Comparison of ENCODE assay signal across 9 cellular contexts in genomic region chr12:48002179-48002601, GRCh38. TPM values are rescaled to one million over a fixed set of nuclear protein-coding genes. Genes with fewer than 3 reads are reported as not detected.
DNase-seq lines count a peak whose midpoint lies in the region; ATAC-seq and TF ChIP-seq lines count a peak whose summit lies in the region.
"Had no signal": no experiment of that assay in that cellular context is flagged by ENCODE, and none has a peak within 500 bp of the region (broad histone marks: within the 10 kb centered on the region; RNA-seq: fewer than 3 reads in every experiment).

No MANE protein-coding gene starts in this region.

- peak overlapping the region; percentile 37 for H3K4me3 ChIP-seq in CD4-positive, CD25-positive, alpha-beta regulatory T cell (ENCODE audit: low read depth, low read length)
- peak overlapping the region; percentile 69 for H3K4me3 ChIP-seq in osteoblast (ENCODE audit: insufficient read depth, low read length)

- H3K36me3 Mint-ChIP-seq in CD4-positive, CD25-positive, alpha-beta regulatory T cell, result no peaks in the 10 kb centered on the region

- H3K27ac ChIP-seq in CD4-positive, CD25-positive, alpha-beta regulatory T cell (ENCODE audit: insufficient read depth, low read length, poor library complexity, severe bottlenecking), result no peak overlapping the region
- no peak overlapping the region for H3K27ac ChIP-seq in osteoblast (ENCODE audit: low read depth, low read length)

- peaks cover 0 to 2% (median 0%) of the 10 kb centered on the region in 7 donors for H3K9me3 Mint-ChIP-seq in CD4-positive, CD25-positive, alpha-beta regulatory T cell

- no peaks in the 10 kb centered on the region for H4K20me1 ChIP-seq in osteoblast (ENCODE audit: insufficient read depth, low read length)

- ATAC-seq in CD4-positive, CD25-positive, alpha-beta regulatory T cell (ENCODE audit: low read depth in 2 of 2), result no peak
- ATAC-seq in HG02970 (IDR thresholded peaks at IDR 0.05; ENCODE audit: low FRiP score, unreplicated experiment), result no peak
- ATAC-seq in HG03521 (IDR thresholded peaks at IDR 0.05; ENCODE audit: unreplicated experiment), result no peak

- no peak for DNase-seq in CD4-positive, CD25-positive, alpha-beta regulatory T cell
- peak; percentile 28 for DNase-seq in NCI-H1048 (lab: John Stamatoyannopoulos, UW)
- DNase-seq in ecto neural progenitor cell (ENCODE audit: low spot score), result peak; percentile 71
- peak; percentile 90 for DNase-seq in osteoblast (ENCODE audit: insufficient read length, low spot score, missing footprints)
- no peak for DNase-seq in OCI-M2 (lab: John Stamatoyannopoulos, UW; ENCODE audit: unreplicated experiment)
- DNase-seq in NCI-H345 treated with DMSO at 0.1 percent for 48 hours (lab: John Stamatoyannopoulos, UW; ENCODE audit: unreplicated experiment), result no peak

- H3K27me3 ChIP-seq in CD4-positive, CD25-positive, alpha-beta regulatory T cell (ENCODE audit: control insufficient read depth, insufficient read depth, low read length), result peaks cover 52% of the 10 kb centered on the region
- peaks cover 99% of the 10 kb centered on the region for H3K27me3 ChIP-seq in osteoblast (ENCODE audit: insufficient read depth, low read length)

- peaks cover 37% of the 10 kb centered on the region for H3K4me1 ChIP-seq in CD4-positive, CD25-positive, alpha-beta regulatory T cell (ENCODE audit: control insufficient read depth, insufficient read depth, low read length, poor library complexity, severe bottlenecking)
- peaks cover 18% of the 10 kb centered on the region for H3K4me1 ChIP-seq in osteoblast (ENCODE audit: insufficient read depth, low read length)

- TF ChIP-seq CTCF in osteoblast (IDR thresholded peaks at IDR 0.05; ENCODE audit: extremely low read depth, low read depth, low read length), result no peak

- H3K79me2 ChIP-seq in osteoblast (ENCODE audit: insufficient read depth, low read length), result no peaks in the 10 kb centered on the region

- H2AFZ ChIP-seq in osteoblast (ENCODE audit: low read length), result peak overlapping the region; percentile 0

- H3K4me2 ChIP-seq in osteoblast (ENCODE audit: insufficient read depth, low read length), result peak overlapping the region; percentile 93

- peak overlapping the region in 2 of 4 donors; percentile 77 to 85 for H3K4me3 Mint-ChIP-seq in CD4-positive, CD25-positive, alpha-beta regulatory T cell

- H3K36me3 ChIP-seq in CD4-positive, CD25-positive, alpha-beta regulatory T cell (ENCODE audit: control insufficient read depth, insufficient read depth, low read length), result no peaks in the 10 kb centered on the region
- no peaks in the 10 kb centered on the region for H3K36me3 ChIP-seq in osteoblast (ENCODE audit: insufficient read depth, low read length)

- peaks cover 11 to 39% (median 22%) of the 10 kb centered on the region in 4 donors for H3K4me1 Mint-ChIP-seq in CD4-positive, CD25-positive, alpha-beta regulatory T cell

- no peaks in the 10 kb centered on the region for H3K9me3 ChIP-seq in CD4-positive, CD25-positive, alpha-beta regulatory T cell (ENCODE audit: control insufficient read depth in 2 of 2, low read length in 2 of 2)
- no peaks in the 10 kb centered on the region for H3K9me3 ChIP-seq in osteoblast (ENCODE audit: low read depth, low read length)

- no peak overlapping the region for H3K27ac Mint-ChIP-seq in CD4-positive, CD25-positive, alpha-beta regulatory T cell

- H3K27me3 Mint-ChIP-seq in CD4-positive, CD25-positive, alpha-beta regulatory T cell, result peaks cover 93% of the 10 kb centered on the region

RNA-seq across cellular contexts. Expression of gene COL2A1, which starts 2.1 kb away (rescaled TPM):
- not detected for total RNA-seq in CD4-positive, CD25-positive, alpha-beta regulatory T cell
- polyA plus RNA-seq in CD4-positive, CD25-positive, alpha-beta regulatory T cell, result not detected
- total RNA-seq in osteoblast, result under 0.01 TPM in 2 replicates
- total RNA-seq: sciatic nerve had no signal

RNA-seq across cellular contexts. Expression of gene TMEM106C, which starts 38.8 kb away (rescaled TPM):
- total RNA-seq in CD4-positive, CD25-positive, alpha-beta regulatory T cell, result 26.4 TPM
- polyA plus RNA-seq in CD4-positive, CD25-positive, alpha-beta regulatory T cell, result 10 to 100 TPM; 54.1 to 74.8 (median 68.8) TPM
- total RNA-seq in osteoblast, result 57.5 and 58.3 TPM in 2 replicates

Comparison
In these comparisons a context has a peak if more than half of its experiments do, and no peak if none do; other contexts are left out.
1. DNase-seq: peak in NCI-H1048 (single experiment), ecto neural progenitor cell (single experiment) and osteoblast (single experiment); none in CD4-positive, CD25-positive, alpha-beta regulatory T cell (0 of 3), OCI-M2 (single experiment) and NCI-H345 treated with DMSO at 0.1 percent for 48 hours (single experiment).